Comparison of ENCODE assay signal across 7 cellular contexts in genomic region chr7:72620923-72621322, GRCh38.
DNase-seq lines count a peak whose midpoint lies in the region; ATAC-seq, FAIRE-seq and TF ChIP-seq lines count a peak whose summit lies in the region.
"Not testable (repeated sequence)": the region's sequence is repeated elsewhere in the genome, so short reads cannot be mapped to it uniquely, and the experiment has no call there.

No MANE protein-coding gene starts in this region.

- in situ Hi-C loops in K562 (cut with MboI), result not testable (repeated sequence)

- BruUV-seq in K562 (replicated peaks; lab: Mats Ljungman, UMichigan), result not testable (repeated sequence)

- not testable (repeated sequence) for H2AK5ac ChIP-seq in H9 (ENCODE audit: insufficient read length, low read length)

- H3K9me3 ChIP-seq in H9 (ENCODE audit: control insufficient read depth, low read depth, low read length); SJCRH30 (replicated peaks); K562 (replicated peaks; ENCODE audit: control insufficient read depth, insufficient read depth, low read depth, low read length); iPS-20b (ENCODE audit: insufficient read depth, low read depth, low read length); neural progenitor cell (ENCODE audit: low read depth): not testable (repeated sequence)

- H3K36me3 Mint-ChIP-seq in H9 (ENCODE audit: insufficient read depth in 1 of 3, low read depth in 3 of 3), result peaks cover 9 to 15% (median 11%) of the 10 kb centered on the region in 3 experiments
- not testable (repeated sequence) for H3K36me3 Mint-ChIP-seq in neural progenitor cell

- not testable (repeated sequence) for H3K4me3 ChIP-seq in SJCRH30; K562; iPS-20b (ENCODE audit: low read length); neural progenitor cell

- not testable (repeated sequence) for H3K4me2 ChIP-seq in H9 (ENCODE audit: insufficient read depth, insufficient read length, low read length); neural progenitor cell
- peak overlapping the region; percentile 5; the same call in 1 of the 2 replicates for H3K4me2 ChIP-seq in K562 (ENCODE audit: insufficient read depth, low read length)

- H2AFZ ChIP-seq in H9 (ENCODE audit: low read length); K562 (ENCODE audit: low read depth, low read length); neural progenitor cell (replicated peaks): not testable (repeated sequence)

- H2BK20ac ChIP-seq in H9 (ENCODE audit: low read depth, low read length, poor library complexity, severe bottlenecking), result not testable (repeated sequence)

- not testable (repeated sequence) for H2BK120ac ChIP-seq in H9 (ENCODE audit: low read depth, low read length, poor library complexity, severe bottlenecking)

- H3K27ac ChIP-seq in C4-2B (peak overlapping the region; percentile 58), iPS-20b (ENCODE audit: low read length) (peak overlapping the region; percentile 55)
- not testable (repeated sequence) for H3K27ac ChIP-seq in H9 (ENCODE audit: insufficient read length, low read depth, low read length); SJCRH30; K562 (ENCODE audit: extremely low read depth, low read depth, low read length); neural progenitor cell

- H3K27ac Mint-ChIP-seq in H9, result peak overlapping the region; percentile 82 to 96 (median 92)
- peak overlapping the region; percentile 55 for H3K27ac Mint-ChIP-seq in neural progenitor cell

- H3T11ph ChIP-seq in H9 (ENCODE audit: low read length), result not testable (repeated sequence)

- not testable (repeated sequence) for H3K9me1 ChIP-seq in K562 (ENCODE audit: control insufficient read depth, insufficient read depth, low read length)

- H3K56ac ChIP-seq in H9 (ENCODE audit: insufficient read length, low read depth, low read length), result not testable (repeated sequence)

- not testable (repeated sequence) for H4K20me1 ChIP-seq in H9 (ENCODE audit: control insufficient read depth, insufficient read depth, insufficient read length); K562 (replicated peaks; ENCODE audit: control insufficient read depth, insufficient read depth, low read length); neural progenitor cell (ENCODE audit: low read depth)

- H3K79me1 ChIP-seq in H9 (ENCODE audit: insufficient read depth, low read depth, low read length, poor library complexity, severe bottlenecking), result not testable (repeated sequence)

- ATAC-seq in K562, result peak; percentile 89

- H3K9me3 Mint-ChIP-seq in H9, neural progenitor cell: not testable (repeated sequence)

- H3F3A ChIP-seq in neural progenitor cell (ENCODE audit: low read depth), result not testable (repeated sequence)

- H3K79me2 ChIP-seq in H9 (ENCODE audit: insufficient read depth, low read length); K562 (ENCODE audit: control insufficient read depth, insufficient read depth, low read length); neural progenitor cell (ENCODE audit: low read depth): not testable (repeated sequence)

- peak; percentile 23 for FAIRE-seq in K562 (lab: Jason Lieb, UNC)

- H2BK15ac ChIP-seq in H9 (ENCODE audit: low read depth, low read length), result not testable (repeated sequence)

- not testable (repeated sequence) for H3K23ac ChIP-seq in H9 (ENCODE audit: insufficient read length, low read depth, low read length)

- not testable (repeated sequence) for H3K18ac ChIP-seq in H9 (ENCODE audit: insufficient read length, low read depth, low read length)

- H4K8ac ChIP-seq in H9 (replicated peaks; ENCODE audit: insufficient read length, low read depth, low read length), result not testable (repeated sequence)

- H3K27me3 ChIP-seq in H9 (ENCODE audit: insufficient read depth, low read length); SJCRH30; K562 (ENCODE audit: control insufficient read depth in 2 of 2, insufficient read depth in 2 of 2, low read length in 2 of 2); iPS-20b (ENCODE audit: insufficient read depth, low read length); neural progenitor cell: not testable (repeated sequence)

- WGBS in H9 (ENCODE audit: extremely low coverage, insufficient read length, low lambda C conversion rate), result no CpG with 5 or more reads among the region's 2 CpGs
- WGBS in K562 (ENCODE audit: insufficient coverage, low coverage, missing lambda C conversion rate), result 17% methylated on average over 2 of the region's 2 CpGs

- TF ChIP-seq CTCF in C4-2B (conservative IDR thresholded peaks at IDR 0.05); H9 (conservative IDR thresholded peaks at IDR 0.05); K562 (IDR thresholded peaks at IDR 0.05 in 2 of 3, conservative IDR thresholded peaks at IDR 0.05 in 1 of 3; ENCODE audit: insufficient read depth in 2 of 3, low read depth in 1 of 3, low read length in 3 of 3); neural progenitor cell (IDR thresholded peaks at IDR 0.05): not testable (repeated sequence)

- TF ChIP-seq RAD21 in K562 (CRISPR knock-in tag; conservative IDR thresholded peaks at IDR 0.05 in 1 of 2, IDR thresholded peaks at IDR 0.05 in 1 of 2), result not testable (repeated sequence)

- TF ChIP-seq EP300 in K562 (IDR thresholded peaks at IDR 0.05; ENCODE audit: low read length), result not testable (repeated sequence)

- not testable (repeated sequence) for H3K4ac ChIP-seq in H9 (ENCODE audit: low read depth, low read length)

- not testable (repeated sequence) for DNase-seq in H9; neural progenitor cell (ENCODE audit: low spot score)
- peak; percentile 16 for DNase-seq in NCI-H2171 treated with DMSO at 0.1 percent for 48 hours (lab: John Stamatoyannopoulos, UW)
- peak; percentile 36 to 51 for DNase-seq in SJCRH30
- DNase-seq in K562 (ENCODE audit: extremely low read depth in 1 of 4, low spot score in 3 of 4), result peak in 2 of 4 experiments; percentile 5 to 49

- peak overlapping the region in 1 of 2 experiments; percentile 24; a peak in 1 of 5 replicates for H3K4me3 Mint-ChIP-seq in H9
- H3K4me3 Mint-ChIP-seq in neural progenitor cell, result not testable (repeated sequence)

- peaks cover 26 to 32% of the 10 kb centered on the region in 2 experiments for H3K4me1 Mint-ChIP-seq in H9
- H3K4me1 Mint-ChIP-seq in neural progenitor cell, result peaks cover 13% of the 10 kb centered on the region

- not testable (repeated sequence) for H2BK12ac ChIP-seq in H9 (ENCODE audit: insufficient read length, low read depth, low read length)

- not testable (repeated sequence) for H3K9ac ChIP-seq in H9 (ENCODE audit: extremely low read depth, insufficient read length, low read length); K562 (ENCODE audit: insufficient read depth in 1 of 2, low read depth in 2 of 2, low read length in 2 of 2); iPS-20b (ENCODE audit: low read depth, low read length); neural progenitor cell

- POLR2A ChIA-PET in K562 (lab: Yijun Ruan, JAX), result not testable (repeated sequence)

- H4K91ac ChIP-seq in H9 (ENCODE audit: insufficient read length, low read depth, low read length), result not testable (repeated sequence)

- CTCF ChIA-PET in K562 (lab: Yijun Ruan, JAX; ENCODE audit: low intra/inter-chr PET ratio), result not testable (repeated sequence)

- H4K5ac ChIP-seq in H9 (ENCODE audit: insufficient read length, low read depth, low read length), result not testable (repeated sequence)

- not testable (repeated sequence) for H3K4me1 ChIP-seq in H9 (ENCODE audit: insufficient read depth, low read length); K562 (replicated peaks in 1 of 2; ENCODE audit: control insufficient read depth in 2 of 2, insufficient read depth in 2 of 2, low read length in 2 of 2)
- H3K4me1 ChIP-seq in SJCRH30 (peaks cover 37% of the 10 kb centered on the region), iPS-20b (ENCODE audit: insufficient read depth, low read length) (peaks cover 17% of the 10 kb centered on the region), neural progenitor cell (peaks cover 18% of the 10 kb centered on the region)

- intact Hi-C loops in K562 (cut with micrococcal nuclease), result not testable (repeated sequence)

- not testable (repeated sequence) for TF ChIP-seq POLR2A in K562 (conservative IDR thresholded peaks at IDR 0.05)

- H3K23me2 ChIP-seq in H9 (ENCODE audit: insufficient read length, low read depth, low read length, poor library complexity, severe bottlenecking), result not testable (repeated sequence)

- not testable (repeated sequence) for H3K27me3 Mint-ChIP-seq in H9 (ENCODE audit: low read depth); neural progenitor cell (ENCODE audit: insufficient read depth, low read depth)

- not testable (repeated sequence) for H2BK5ac ChIP-seq in H9 (ENCODE audit: insufficient read length, low read length)

- H3K14ac ChIP-seq in H9 (ENCODE audit: insufficient read depth, low read length), result peak overlapping the region; percentile 73

- not testable (repeated sequence) for H3K36me3 ChIP-seq in SJCRH30; K562 (ENCODE audit: control insufficient read depth, insufficient read depth, low read length); iPS-20b (ENCODE audit: insufficient read depth, low read depth, low read length); neural progenitor cell

TF ChIP-seq in K562, 482 proteins besides CTCF, POLR2A, EP300 and RAD21:
- TF ChIP-seq, protein P1, sequence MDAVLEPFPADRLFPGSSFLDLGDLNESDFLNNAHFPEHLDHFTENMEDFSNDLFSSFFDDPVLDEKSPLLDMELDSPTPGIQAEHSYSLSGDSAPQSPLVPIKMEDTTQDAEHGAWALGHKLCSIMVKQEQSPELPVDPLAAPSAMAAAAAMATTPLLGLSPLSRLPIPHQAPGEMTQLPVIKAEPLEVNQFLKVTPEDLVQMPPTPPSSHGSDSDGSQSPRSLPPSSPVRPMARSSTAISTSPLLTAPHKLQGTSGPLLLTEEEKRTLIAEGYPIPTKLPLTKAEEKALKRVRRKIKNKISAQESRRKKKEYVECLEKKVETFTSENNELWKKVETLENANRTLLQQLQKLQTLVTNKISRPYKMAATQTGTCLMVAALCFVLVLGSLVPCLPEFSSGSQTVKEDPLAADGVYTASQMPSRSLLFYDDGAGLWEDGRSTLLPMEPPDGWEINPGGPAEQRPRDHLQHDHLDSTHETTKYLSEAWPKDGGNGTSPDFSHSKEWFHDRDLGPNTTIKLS (IDR thresholded peaks at IDR 0.05; ENCODE audit: borderline replicate concordance, low read depth), result peak; percentile 71; the same call in 1 of the 2 replicates
